ENCODE assay signal across 9 cellular contexts in the genomic region with DNA sequence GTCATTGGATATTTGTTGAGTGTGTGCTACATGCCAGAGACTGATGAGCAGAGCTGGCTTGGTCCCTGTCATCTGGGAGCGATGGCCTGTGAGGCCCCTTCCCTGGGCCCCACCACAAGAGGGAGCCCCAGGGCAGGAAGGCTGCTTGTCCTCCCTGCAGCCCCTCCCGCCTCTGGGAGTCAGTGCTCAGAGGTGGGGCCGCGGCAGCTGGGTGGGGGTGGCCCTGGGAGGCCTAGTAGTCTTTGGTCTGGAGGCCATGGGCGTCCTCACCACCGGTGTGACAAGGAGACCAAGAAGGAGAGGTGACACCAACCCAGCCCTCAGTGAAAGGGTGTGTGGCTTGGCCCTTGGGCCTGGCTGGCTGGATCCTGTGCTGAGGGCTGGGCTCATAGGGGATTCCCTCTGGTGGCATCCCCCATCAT.
DNase-seq lines count a peak whose midpoint lies in the region; ATAC-seq, FAIRE-seq and TF ChIP-seq lines count a peak whose summit lies in the region.
"Had no signal": no experiment of that assay in that cellular context is flagged by ENCODE, and none has a peak within 500 bp of the region (broad histone marks: within the 10 kb centered on the region; RNA-seq: fewer than 3 reads in every experiment).

No MANE protein-coding gene starts in this region.

- no peaks in the 10 kb centered on the region for H3K27me3 ChIP-seq in GM06990 (replicated peaks; ENCODE audit: control insufficient read depth, insufficient read depth, low read length)
- no peaks in the 10 kb centered on the region for H3K27me3 ChIP-seq in Panc1 (ENCODE audit: control insufficient read depth, insufficient read depth, low read length)
- no peaks in the 10 kb centered on the region for H3K27me3 ChIP-seq in uterus
- no peaks in the 10 kb centered on the region for H3K27me3 ChIP-seq in gastroesophageal sphincter

- no peak for TF ChIP-seq EP300 in A549 (IDR thresholded peaks at IDR 0.05)
- TF ChIP-seq EP300 in gastroesophageal sphincter (IDR thresholded peaks at IDR 0.05): no peak

- POLR2A ChIA-PET in A549 (lab: Yijun Ruan, JAX): no interaction called here
- POLR2A ChIA-PET in Panc1 (lab: Charles Lee): interaction anchor here (0.6 kb wide), 1 partner anchor 265 kb away, joined by 3 read pairs; no protein-coding TSS in a partner anchor

- H3K36me3 ChIP-seq in GM06990 (ENCODE audit: control insufficient read depth, insufficient read depth, low read length) (no peaks in the 10 kb centered on the region), Panc1 (ENCODE audit: control insufficient read depth, insufficient read depth, low read length) (no peaks in the 10 kb centered on the region), uterus (no peaks in the 10 kb centered on the region), gastroesophageal sphincter (no peaks in the 10 kb centered on the region)

- no peaks in the 10 kb centered on the region for H3K36me3 Mint-ChIP-seq in immature natural killer cell

- no peak for FAIRE-seq in A549 (lab: Jason Lieb, UNC)
- FAIRE-seq: endometrium had no signal

- H3K9me3 ChIP-seq in A549: no peaks in the 10 kb centered on the region
- no peaks in the 10 kb centered on the region for H3K9me3 ChIP-seq in Panc1 (ENCODE audit: control insufficient read depth, insufficient read depth, low read depth, low read length)
- H3K9me3 ChIP-seq in uterus: no peaks in the 10 kb centered on the region
- H3K9me3 ChIP-seq in gastroesophageal sphincter: no peaks in the 10 kb centered on the region

- H3K27me3 Mint-ChIP-seq in immature natural killer cell (ENCODE audit: low read depth in 3 of 3): no peaks in the 10 kb centered on the region

- ATAC-seq in A549: peak; percentile 40 to 79; a peak in 4 of 6 replicates
- ATAC-seq in Panc1: peak; percentile 31; the same call in 1 of the 2 replicates
- no peak for ATAC-seq in gastroesophageal sphincter

- H3K27ac ChIP-seq in A549 (no peak overlapping the region), Panc1 (ENCODE audit: low read length) (no peak overlapping the region), uterus (no peak overlapping the region), gastroesophageal sphincter (no peak overlapping the region)

- no peak overlapping the region for H3K27ac Mint-ChIP-seq in immature natural killer cell

- peak; percentile 68 to 69 for TF ChIP-seq RAD21 in A549 (conservative IDR thresholded peaks at IDR 0.05 in 1 of 2, IDR thresholded peaks at IDR 0.05 in 1 of 2)

- DNase-seq in A549 (ENCODE audit: low read depth in 1 of 2, low spot score in 1 of 2): peak; percentile 31 to 42
- peak; percentile 46 for DNase-seq in GM06990 (ENCODE audit: extremely low read depth, insufficient read length)
- peak; percentile 4 for DNase-seq in Panc1 (ENCODE audit: low read depth, low spot score)
- DNase-seq in foreskin fibroblast: no peak
- DNase-seq in uterus: no peak
- DNase-seq in immature natural killer cell: no peak
- no peak for DNase-seq in anterior cingulate cortex (lab: John Stamatoyannopoulos, UW)

- intact Hi-C loops in Panc1 (cut with micrococcal nuclease; ENCODE audit: unreplicated experiment) (no loop called here), uterus (cut with DNase I; ENCODE audit: low total_unique reads) (no loop called here)

- no peaks in the 10 kb centered on the region for H3K9me3 Mint-ChIP-seq in immature natural killer cell

- BruUV-seq in Panc1 (replicated peaks; lab: Mats Ljungman, UMichigan): no TSS peak

- H3K4me2 ChIP-seq in A549: no peak overlapping the region

- CTCF ChIA-PET in A549 (lab: Yijun Ruan, JAX): interaction anchor here (0.7 to 2.1 kb wide), 12 partner anchors 8 to 1072 kb away, joined by 3 to 7 read pairs (median 4); no protein-coding TSS in a partner anchor
- CTCF ChIA-PET in Panc1 (lab: Charles Lee): no interaction called here

- in situ Hi-C loops in Panc1 (cut with HindIII; ENCODE audit: low pct_unique_long_range_greater_than_20kb, low sequenced_read_pairs): no loop called here

- H3K4me1 Mint-ChIP-seq in immature natural killer cell: no peaks in the 10 kb centered on the region

- WGBS in A549 (ENCODE audit: missing lambda C conversion rate): 70% methylated on average over 6 of the region's 6 CpGs
- WGBS in gastroesophageal sphincter (ENCODE audit: low coverage in 1 of 2), 2 donors: no CpG with 5 or more reads among the region's 6 CpGs

- H3K4me1 ChIP-seq in A549 (no peaks in the 10 kb centered on the region), Panc1 (ENCODE audit: control insufficient read depth, insufficient read depth, low read length) (no peaks in the 10 kb centered on the region), uterus (no peaks in the 10 kb centered on the region), gastroesophageal sphincter (no peaks in the 10 kb centered on the region)

- peak; percentile 59 for TF ChIP-seq CTCF in A549 (IDR thresholded peaks at IDR 0.05)
- peak; percentile 84 for TF ChIP-seq CTCF in GM06990 (IDR thresholded peaks at IDR 0.05; ENCODE audit: insufficient read depth, low read length, poor library complexity, severe bottlenecking)
- TF ChIP-seq CTCF in Panc1 (IDR thresholded peaks at IDR 0.05): peak; percentile 77; the same call in 1 of the 2 replicates
- TF ChIP-seq CTCF in foreskin fibroblast (IDR thresholded peaks at IDR 0.05; ENCODE audit: low read depth, low read length): peak; percentile 52
- no peak for TF ChIP-seq CTCF in uterus (IDR thresholded peaks at IDR 0.05)
- peak in 2 of 4 experiments; percentile 31 to 56 for TF ChIP-seq CTCF in gastroesophageal sphincter (IDR thresholded peaks at IDR 0.05)

- no peak overlapping the region for H3K4me3 Mint-ChIP-seq in immature natural killer cell

- H3K4me3 ChIP-seq in A549: no peak overlapping the region
- H3K4me3 ChIP-seq in GM06990 (replicated peaks; ENCODE audit: low read depth, low read length): no peak overlapping the region
- no peak overlapping the region for H3K4me3 ChIP-seq in Panc1 (ENCODE audit: low read depth in 2 of 2, low read length in 2 of 2)
- H3K4me3 ChIP-seq in foreskin fibroblast (ENCODE audit: low read depth in 1 of 2, low read length in 2 of 2): no peak overlapping the region
- no peak overlapping the region for H3K4me3 ChIP-seq in uterus
- no peak overlapping the region for H3K4me3 ChIP-seq in gastroesophageal sphincter

- TF ChIP-seq POLR2A in A549 (IDR thresholded peaks at IDR 0.05; ENCODE audit: low read length): no peak
- no peak for TF ChIP-seq POLR2A in uterus (IDR thresholded peaks at IDR 0.05)
- no peak for TF ChIP-seq POLR2A in gastroesophageal sphincter (IDR thresholded peaks at IDR 0.05)

TF ChIP-seq in A549, 52 proteins besides CTCF, POLR2A, EP300 and RAD21:
- TF ChIP-seq SMC3 (IDR thresholded peaks at IDR 0.05) (peak; percentile 51), POLR2AphosphoS2 (conservative IDR thresholded peaks at IDR 0.05; ENCODE audit: low read length) (no peak)

Comparison
In these comparisons a context has a peak if more than half of its experiments do, and no peak if none do; other contexts are left out.
1. DNase-seq: peak in A549 (2 of 2), GM06990 (single experiment) and Panc1 (single experiment); none in foreskin fibroblast (0 of 2), uterus (0 of 2), immature natural killer cell (0 of 3) and anterior cingulate cortex (0 of 58).
2. CTCF ChIP-seq: peak in A549 (single experiment), GM06990 (single experiment), Panc1 (single experiment) and foreskin fibroblast (single experiment); none in uterus (0 of 4).